ENCODE assay signal across 28 cellular contexts in genomic region chr1:3433076-3433475, GRCh38. TPM values are rescaled to one million over a fixed set of nuclear protein-coding genes. Genes with fewer than 3 reads are reported as not detected.
"Had no signal": no experiment of that assay in that cellular context is flagged by ENCODE, and none has a peak within 500 bp of the region (broad histone marks: within the 10 kb centered on the region; RNA-seq: fewer than 3 reads in every experiment).

No MANE protein-coding gene starts in this region.

- H3K4me1 ChIP-seq: colonic mucosa had no signal

- ATAC-seq: activated CD4-positive, CD25-positive, alpha-beta regulatory T cell treated with anti-CD3 and anti-CD28 coated beads, Interleukin-2, amount 50 U/mL, for 24 hours; activated CD8-positive, alpha-beta T cell treated with anti-CD3 and anti-CD28 coated beads for 36 hours; activated T-cell treated with anti-CD3 and anti-CD28 coated beads, Interleukin-2, amount 50 U/mL, for 4 hours; activated T-helper 17 cell treated with anti-CD3 and anti-CD28 coated beads, Interleukin-2, amount 50 U/mL, for 72 hours; esophagus mucosa; T-helper 17 cell had no signal

- H3K27me3 ChIP-seq: brain microvascular endothelial cell, colonic mucosa had no signal

- H3K9me3 ChIP-seq: colonic mucosa had no signal

- H3K36me3 ChIP-seq: brain microvascular endothelial cell, colonic mucosa, WERI-Rb-1 had no signal

- FAIRE-seq: astrocyte, bronchial epithelial cell, frontal cortex had no signal

- DNase-seq: activated B cell treated with CpG ODN at 0.5 μM for 24 hours; activated CD4-positive, alpha-beta T cell treated with anti-CD3 and anti-CD28 coated beads for 48 hours; activated CD4-positive, alpha-beta T cell treated with anti-CD3 and anti-CD28 coated beads, Interleukin-2, amount 50 U/mL, for 1 hour; activated CD4-positive, alpha-beta T cell treated with anti-CD3 and anti-CD28 coated beads, Interleukin-2, amount 50 U/mL, for 48 hours; activated CD8-positive, alpha-beta memory T cell treated with anti-CD3 and anti-CD28 coated beads for 24 hours; activated CD8-positive, alpha-beta T cell treated with anti-CD3 and anti-CD28 coated beads for 36 hours; activated effector memory CD4-positive, alpha-beta T cell treated with Interleukin-2 at 50 U/mL for 16 hours; activated gamma-delta T cell treated with Interleukin-2 at 50 U/mL for 16 hours; activated naive CD4-positive, alpha-beta T cell treated with anti-CD3 and anti-CD28 coated beads, Interleukin-2, amount 50 U/mL, for 16 hours; activated naive CD4-positive, alpha-beta T cell treated with Interleukin-2 at 50 U/mL for 16 hours; activated T-cell treated with anti-CD3 and anti-CD28 coated beads, Interleukin-2, amount 50 U/mL, for 4 hours; amniotic stem cell; anterior cingulate cortex; brain microvascular endothelial cell; caudate nucleus; colonic mucosa; effector CD8-positive, alpha-beta T cell; foreskin fibroblast; T-helper 1 cell; T-helper 17 cell; T1000; WERI-Rb-1 had no signal

- H3K4me3 ChIP-seq: colonic mucosa had no signal

- H3K27ac ChIP-seq: brain microvascular endothelial cell, colonic mucosa had no signal

RNA-seq across cellular contexts. Expression of gene ARHGEF16, which starts 21.4 kb away (rescaled TPM):
- total RNA-seq: activated B cell treated with CpG ODN at 0.5 μM for 24 hours; activated CD8-positive, alpha-beta T cell treated with anti-CD3 and anti-CD28 coated beads for 36 hours; frontal cortex had no signal
